ENCODE assay signal across 14 cellular contexts in genomic region chr11:69558519-69558941, GRCh38.
DNase-seq lines count a peak whose midpoint lies in the region; ATAC-seq and TF ChIP-seq lines count a peak whose summit lies in the region.
"Had no signal": no experiment of that assay in that cellular context is flagged by ENCODE, and none has a peak within 500 bp of the region (broad histone marks: within the 10 kb centered on the region; RNA-seq: fewer than 3 reads in every experiment).

No MANE protein-coding gene starts in this region.

- ATAC-seq in WTC11 (no peak), HG03565 (IDR thresholded peaks at IDR 0.05; ENCODE audit: unreplicated experiment) (no peak)

- H3K27ac Mint-ChIP-seq in activated CD4-positive, alpha-beta memory T cell treated with anti-CD3 and anti-CD28 coated beads for 36 hours: no peak overlapping the region
- no peak overlapping the region for H3K27ac Mint-ChIP-seq in activated CD4-positive, alpha-beta memory T cell treated with anti-CD3 and anti-CD28 coated beads, Interleukin-2, amount 10 ng/mL, durations not matched to agents 7 days and 5 days
- peak overlapping the region; percentile 1 for H3K27ac Mint-ChIP-seq in activated CD4-positive, alpha-beta T cell treated with anti-CD3 and anti-CD28 coated beads, Interleukin-2, amount 10 ng/mL, durations not matched to agents 7 days and 5 days
- H3K27ac Mint-ChIP-seq in activated naive CD8-positive, alpha-beta T cell treated with anti-CD3 and anti-CD28 coated beads for 36 hours: no peak overlapping the region
- no peak overlapping the region for H3K27ac Mint-ChIP-seq in WTC11
- H3K27ac Mint-ChIP-seq: dendritic cell treated with granulocyte-macrophage colony-stimulating factor and Interleukin-4, amounts not matched to agents 40 ng/mL and 50 ng/mL, for 4 days had no signal

- POLR2A ChIA-PET in activated CD4-positive, alpha-beta memory T cell treated with anti-CD3 and anti-CD28 coated beads for 36 hours (lab: Charles Lee): interaction anchor here (1.2 kb wide), 1 partner anchor 11 kb away, joined by 6 read pairs; no protein-coding TSS in a partner anchor
- POLR2A ChIA-PET in activated CD4-positive, alpha-beta memory T cell treated with anti-CD3 and anti-CD28 coated beads, Interleukin-2, amount 10 ng/mL, durations not matched to agents 7 days and 5 days (lab: Charles Lee): no interaction called here
- POLR2A ChIA-PET in activated CD4-positive, alpha-beta T cell treated with anti-CD3 and anti-CD28 coated beads, Interleukin-2, amount 10 ng/mL, durations not matched to agents 7 days and 5 days (lab: Charles Lee): no interaction called here
- POLR2A ChIA-PET in WTC11 (lab: Charles Lee): no interaction called here

- intact Hi-C loops in activated CD4-positive, alpha-beta memory T cell treated with anti-CD3 and anti-CD28 coated beads for 36 hours (cut with micrococcal nuclease): no loop called here

- CTCF ChIA-PET in activated CD4-positive, alpha-beta memory T cell treated with anti-CD3 and anti-CD28 coated beads for 36 hours (lab: Charles Lee): interaction anchor here (1.0 kb wide), 1 partner anchor 15 kb away, joined by 3 read pairs; no protein-coding TSS in a partner anchor
- CTCF ChIA-PET in activated CD4-positive, alpha-beta memory T cell treated with anti-CD3 and anti-CD28 coated beads, Interleukin-2, amount 10 ng/mL, durations not matched to agents 7 days and 5 days (lab: Charles Lee): no interaction called here
- CTCF ChIA-PET in activated CD4-positive, alpha-beta T cell treated with anti-CD3 and anti-CD28 coated beads, Interleukin-2, amount 10 ng/mL, durations not matched to agents 7 days and 5 days (lab: Charles Lee): no interaction called here
- CTCF ChIA-PET in WTC11 (lab: Charles Lee): no interaction called here

- no peak overlapping the region for H3K4me3 Mint-ChIP-seq in activated CD4-positive, alpha-beta memory T cell treated with anti-CD3 and anti-CD28 coated beads for 36 hours
- no peak overlapping the region for H3K4me3 Mint-ChIP-seq in activated CD4-positive, alpha-beta memory T cell treated with anti-CD3 and anti-CD28 coated beads, Interleukin-2, amount 10 ng/mL, durations not matched to agents 7 days and 5 days
- H3K4me3 Mint-ChIP-seq in activated CD4-positive, alpha-beta T cell treated with anti-CD3 and anti-CD28 coated beads, Interleukin-2, amount 10 ng/mL, durations not matched to agents 7 days and 5 days: no peak overlapping the region
- H3K4me3 Mint-ChIP-seq in activated naive CD8-positive, alpha-beta T cell treated with anti-CD3 and anti-CD28 coated beads for 36 hours: peak overlapping the region; percentile 16
- no peak overlapping the region for H3K4me3 Mint-ChIP-seq in WTC11
- H3K4me3 Mint-ChIP-seq: dendritic cell treated with granulocyte-macrophage colony-stimulating factor and Interleukin-4, amounts not matched to agents 40 ng/mL and 50 ng/mL, for 4 days had no signal

- no peaks in the 10 kb centered on the region for H3K36me3 Mint-ChIP-seq in activated CD4-positive, alpha-beta memory T cell treated with anti-CD3 and anti-CD28 coated beads for 36 hours
- no peaks in the 10 kb centered on the region for H3K36me3 Mint-ChIP-seq in activated CD4-positive, alpha-beta memory T cell treated with anti-CD3 and anti-CD28 coated beads, Interleukin-2, amount 10 ng/mL, durations not matched to agents 7 days and 5 days (ENCODE audit: low read depth)
- no peaks in the 10 kb centered on the region for H3K36me3 Mint-ChIP-seq in activated CD4-positive, alpha-beta T cell treated with anti-CD3 and anti-CD28 coated beads, Interleukin-2, amount 10 ng/mL, durations not matched to agents 7 days and 5 days (ENCODE audit: low read depth)
- H3K36me3 Mint-ChIP-seq in activated naive CD8-positive, alpha-beta T cell treated with anti-CD3 and anti-CD28 coated beads for 36 hours: no peaks in the 10 kb centered on the region
- peaks cover 4% of the 10 kb centered on the region; the same call in 1 of the 2 replicates for H3K36me3 Mint-ChIP-seq in WTC11

- H3K27me3 Mint-ChIP-seq in activated CD4-positive, alpha-beta memory T cell treated with anti-CD3 and anti-CD28 coated beads for 36 hours: peaks cover 18% of the 10 kb centered on the region
- peaks cover 21% of the 10 kb centered on the region for H3K27me3 Mint-ChIP-seq in activated CD4-positive, alpha-beta memory T cell treated with anti-CD3 and anti-CD28 coated beads, Interleukin-2, amount 10 ng/mL, durations not matched to agents 7 days and 5 days
- H3K27me3 Mint-ChIP-seq in activated CD4-positive, alpha-beta T cell treated with anti-CD3 and anti-CD28 coated beads, Interleukin-2, amount 10 ng/mL, durations not matched to agents 7 days and 5 days: peaks cover 30% of the 10 kb centered on the region
- H3K27me3 Mint-ChIP-seq in activated naive CD8-positive, alpha-beta T cell treated with anti-CD3 and anti-CD28 coated beads for 36 hours: peaks cover 23% of the 10 kb centered on the region
- H3K27me3 Mint-ChIP-seq in WTC11 (ENCODE audit: low read depth): no peaks in the 10 kb centered on the region

- peaks cover 18% of the 10 kb centered on the region for H3K4me1 Mint-ChIP-seq in activated CD4-positive, alpha-beta memory T cell treated with anti-CD3 and anti-CD28 coated beads for 36 hours (ENCODE audit: low read depth)
- H3K4me1 Mint-ChIP-seq in activated CD4-positive, alpha-beta memory T cell treated with anti-CD3 and anti-CD28 coated beads, Interleukin-2, amount 10 ng/mL, durations not matched to agents 7 days and 5 days: peaks cover 10% of the 10 kb centered on the region
- peaks cover 17% of the 10 kb centered on the region for H3K4me1 Mint-ChIP-seq in activated CD4-positive, alpha-beta T cell treated with anti-CD3 and anti-CD28 coated beads, Interleukin-2, amount 10 ng/mL, durations not matched to agents 7 days and 5 days
- H3K4me1 Mint-ChIP-seq in activated naive CD8-positive, alpha-beta T cell treated with anti-CD3 and anti-CD28 coated beads for 36 hours: peaks cover 19% of the 10 kb centered on the region
- H3K4me1 Mint-ChIP-seq in WTC11: no peaks in the 10 kb centered on the region

- peak; percentile 44 for DNase-seq in activated CD4-positive, alpha-beta memory T cell treated with anti-CD3 and anti-CD28 coated beads for 36 hours
- DNase-seq in activated CD4-positive, alpha-beta memory T cell treated with anti-CD3 and anti-CD28 coated beads, Interleukin-2, amount 10 ng/mL, durations not matched to agents 7 days and 5 days: no peak
- DNase-seq in activated CD4-positive, alpha-beta T cell treated with anti-CD3 and anti-CD28 coated beads, Interleukin-2, amount 10 ng/mL, durations not matched to agents 7 days and 5 days: peak; percentile 48
- DNase-seq in activated naive CD8-positive, alpha-beta T cell treated with anti-CD3 and anti-CD28 coated beads for 36 hours: no peak
- DNase-seq in stimulated activated naive CD4-positive, alpha-beta T cell (lab: John Stamatoyannopoulos, UW): peak in 5 of 6 experiments; percentile 34 to 88 (median 71)
- no peak for DNase-seq in WTC11 (ENCODE audit: low spot score)
- no peak for DNase-seq in anterior cingulate cortex (lab: John Stamatoyannopoulos, UW)
- DNase-seq: 8988T; activated CD8-positive, alpha-beta memory T cell treated with anti-CD3 and anti-CD28 coated beads, Interleukin-2, amount 50 U/mL, for 4 hours; erythroblast; NCI-H1694; NCI-H510A had no signal

- TF ChIP-seq CTCF in WTC11 (IDR thresholded peaks at IDR 0.05): no peak

- no peaks in the 10 kb centered on the region for H3K9me3 Mint-ChIP-seq in activated CD4-positive, alpha-beta memory T cell treated with anti-CD3 and anti-CD28 coated beads for 36 hours
- no peaks in the 10 kb centered on the region for H3K9me3 Mint-ChIP-seq in activated CD4-positive, alpha-beta memory T cell treated with anti-CD3 and anti-CD28 coated beads, Interleukin-2, amount 10 ng/mL, durations not matched to agents 7 days and 5 days
- peaks cover 5% of the 10 kb centered on the region for H3K9me3 Mint-ChIP-seq in activated CD4-positive, alpha-beta T cell treated with anti-CD3 and anti-CD28 coated beads, Interleukin-2, amount 10 ng/mL, durations not matched to agents 7 days and 5 days
- peaks cover 3% of the 10 kb centered on the region for H3K9me3 Mint-ChIP-seq in activated naive CD8-positive, alpha-beta T cell treated with anti-CD3 and anti-CD28 coated beads for 36 hours
- peaks cover 11% of the 10 kb centered on the region for H3K9me3 Mint-ChIP-seq in WTC11
- H3K9me3 Mint-ChIP-seq: dendritic cell treated with granulocyte-macrophage colony-stimulating factor and Interleukin-4, amounts not matched to agents 40 ng/mL and 50 ng/mL, for 4 days had no signal

TF ChIP-seq in WTC11, 78 proteins besides CTCF, POLR2A, EP300 and RAD21 (continues in another document):
- TF ChIP-seq CREB1 (CRISPR knock-in tag; IDR thresholded peaks at IDR 0.05) (no peak), JAZF1 (CRISPR knock-in tag; IDR thresholded peaks at IDR 0.05) (no peak), ZNF425 (CRISPR knock-in tag; conservative IDR thresholded peaks at IDR 0.05) (no peak), FOXP1 (CRISPR knock-in tag; IDR thresholded peaks at IDR 0.05; ENCODE audit: borderline replicate concordance) (no peak)
- TF ChIP-seq, protein P1, sequence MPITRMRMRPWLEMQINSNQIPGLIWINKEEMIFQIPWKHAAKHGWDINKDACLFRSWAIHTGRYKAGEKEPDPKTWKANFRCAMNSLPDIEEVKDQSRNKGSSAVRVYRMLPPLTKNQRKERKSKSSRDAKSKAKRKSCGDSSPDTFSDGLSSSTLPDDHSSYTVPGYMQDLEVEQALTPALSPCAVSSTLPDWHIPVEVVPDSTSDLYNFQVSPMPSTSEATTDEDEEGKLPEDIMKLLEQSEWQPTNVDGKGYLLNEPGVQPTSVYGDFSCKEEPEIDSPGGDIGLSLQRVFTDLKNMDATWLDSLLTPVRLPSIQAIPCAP (CRISPR knock-in tag; IDR thresholded peaks at IDR 0.05): no peak

Comparison
In these comparisons a context has a peak if more than half of its experiments do, and no peak if none do; other contexts are left out.
1. DNase-seq: peak in activated CD4-positive, alpha-beta memory T cell treated with anti-CD3 and anti-CD28 coated beads for 36 hours (single experiment), activated CD4-positive, alpha-beta T cell treated with anti-CD3 and anti-CD28 coated beads, Interleukin-2, amount 10 ng/mL, durations not matched to agents 7 days and 5 days (single experiment) and stimulated activated naive CD4-positive, alpha-beta T cell (5 of 6); none in activated CD4-positive, alpha-beta memory T cell treated with anti-CD3 and anti-CD28 coated beads, Interleukin-2, amount 10 ng/mL, durations not matched to agents 7 days and 5 days (single experiment), activated naive CD8-positive, alpha-beta T cell treated with anti-CD3 and anti-CD28 coated beads for 36 hours (single experiment), WTC11 (single experiment) and anterior cingulate cortex (0 of 58).